In genomic region chr4:168931215-168931650, GRCh38 we compare ENCODE assay signal across 18 cellular contexts.
"Had no signal": no experiment of that assay in that cellular context is flagged by ENCODE, and none has a peak within 500 bp of the region (broad histone marks: within the 10 kb centered on the region; RNA-seq: fewer than 3 reads in every experiment).

No MANE protein-coding gene starts in this region.

- ATAC-seq: activated naive CD4-positive, alpha-beta T cell treated with anti-CD3 and anti-CD28 coated beads, Interleukin-2, amount 50 U/mL, for 72 hours; effector memory CD8-positive, alpha-beta T cell; naive thymus-derived CD4-positive, alpha-beta T cell; sciatic nerve; stimulated activated naive B cell treated with anti-CD40 and anti-IgM and Interleukin-4, amounts not matched to agents 10 μg/mL and 1 μg/mL and 100 μg/mL, for 72 hours had no signal

- H3K9ac ChIP-seq: neural progenitor cell had no signal

- H3K27me3 ChIP-seq: adrenal gland, neural progenitor cell, spleen had no signal

- H3K27ac ChIP-seq: adrenal gland, prostate gland, spleen, VCaP had no signal

- H3K4me3 ChIP-seq: adrenal gland, neural progenitor cell, prostate gland, spleen had no signal

- H2AFZ ChIP-seq: neural progenitor cell had no signal

- H3K4me1 ChIP-seq: adrenal gland, prostate gland, spleen had no signal

- H3K9me3 ChIP-seq: prostate gland had no signal

- H3K4me2 ChIP-seq: neural progenitor cell had no signal

- DNase-seq: activated CD4-positive, alpha-beta T cell treated with anti-CD3 and anti-CD28 coated beads, Interleukin-2, amount 50 U/mL, for 1 hour; activated CD4-positive, CD25-positive, alpha-beta regulatory T cell treated with anti-CD3 and anti-CD28 coated beads, Interleukin-2, amount 50 U/mL, for 72 hours; activated CD8-positive, alpha-beta memory T cell treated with anti-CD3 and anti-CD28 coated beads, Interleukin-2, amount 50 U/mL, for 4 hours; activated gamma-delta T cell treated with Interleukin-2 at 50 U/mL for 16 hours; effector memory CD8-positive, alpha-beta T cell; foreskin fibroblast; glutamatergic neuron; naive thymus-derived CD4-positive, alpha-beta T cell; spleen; stimulated activated naive B cell treated with anti-CD40 and anti-IgM and Interleukin-4, amounts not matched to agents 10 μg/mL and 1 μg/mL and 100 μg/mL, for 72 hours; SW 1271; T-helper 2 cell had no signal
